Comparison of ENCODE assay signal across 1 cellular context in the genomic region with DNA sequence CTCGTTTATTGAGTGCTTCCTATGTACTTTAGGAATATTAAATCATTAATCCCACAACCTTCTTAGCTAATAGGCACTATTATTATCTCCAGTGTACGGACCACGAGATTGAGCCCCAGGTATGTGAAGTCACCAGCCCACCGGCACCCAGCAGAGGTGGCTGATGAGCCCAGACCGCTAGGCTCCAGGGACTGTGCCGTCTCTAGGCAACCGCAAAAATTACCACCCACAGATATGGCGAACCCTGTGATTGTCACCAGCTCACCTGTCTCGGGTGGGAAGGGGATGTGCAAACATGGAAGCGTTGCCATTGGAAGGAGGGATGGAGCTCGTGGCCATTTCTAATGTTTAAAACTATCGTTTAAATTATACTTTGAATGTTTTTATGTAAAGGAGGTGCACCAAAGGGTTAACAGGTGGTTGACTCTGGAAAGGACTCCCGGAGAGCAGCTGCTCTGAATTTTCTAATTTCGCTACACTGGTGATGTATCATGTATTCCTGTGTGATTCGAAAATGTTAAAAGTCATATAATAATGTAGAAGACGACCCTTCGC.
TF ChIP-seq lines count a peak whose summit lies in the region.

No MANE protein-coding gene starts in this region.

TF ChIP-seq in HepG2, 621 proteins besides CTCF, POLR2A, EP300 and RAD21:
- TF ChIP-seq SMYD3 (CRISPR knock-in tag; IDR thresholded peaks at IDR 0.05) (no peak), ELF1 (CRISPR knock-in tag; IDR thresholded peaks at IDR 0.05) (no peak), ZNF790 (CRISPR knock-in tag; IDR thresholded peaks at IDR 0.05; ENCODE audit: borderline replicate concordance) (no peak), ZNF569 (CRISPR knock-in tag; IDR thresholded peaks at IDR 0.05; ENCODE audit: borderline replicate concordance) (no peak), NR2C2 (CRISPR knock-in tag; IDR thresholded peaks at IDR 0.05; ENCODE audit: borderline replicate concordance) (no peak), NFIB (CRISPR knock-in tag; IDR thresholded peaks at IDR 0.05; ENCODE audit: borderline replicate concordance) (no peak), ZSCAN20 (CRISPR knock-in tag; IDR thresholded peaks at IDR 0.05; ENCODE audit: borderline replicate concordance) (no peak), CREB1 (IDR thresholded peaks at IDR 0.05) (no peak), CREB1 (CRISPR knock-in tag; IDR thresholded peaks at IDR 0.05) (no peak), ZNF792 (CRISPR knock-in tag; IDR thresholded peaks at IDR 0.05) (no peak), HNRNPK (IDR thresholded peaks at IDR 0.05; ENCODE audit: low read depth, low read length, poor library complexity, severe bottlenecking) (no peak), ZNF513 (CRISPR knock-in tag; conservative IDR thresholded peaks at IDR 0.05) (no peak), TP53 (CRISPR knock-in tag; conservative IDR thresholded peaks at IDR 0.05) (no peak), PCBP1 (IDR thresholded peaks at IDR 0.05; ENCODE audit: borderline replicate concordance, low read depth, low read length) (no peak), HNF4A (CRISPR knock-in tag; IDR thresholded peaks at IDR 0.05) (no peak), ZNF614 (CRISPR knock-in tag; IDR thresholded peaks at IDR 0.05; ENCODE audit: borderline replicate concordance) (no peak)
- TF ChIP-seq, protein P1, sequence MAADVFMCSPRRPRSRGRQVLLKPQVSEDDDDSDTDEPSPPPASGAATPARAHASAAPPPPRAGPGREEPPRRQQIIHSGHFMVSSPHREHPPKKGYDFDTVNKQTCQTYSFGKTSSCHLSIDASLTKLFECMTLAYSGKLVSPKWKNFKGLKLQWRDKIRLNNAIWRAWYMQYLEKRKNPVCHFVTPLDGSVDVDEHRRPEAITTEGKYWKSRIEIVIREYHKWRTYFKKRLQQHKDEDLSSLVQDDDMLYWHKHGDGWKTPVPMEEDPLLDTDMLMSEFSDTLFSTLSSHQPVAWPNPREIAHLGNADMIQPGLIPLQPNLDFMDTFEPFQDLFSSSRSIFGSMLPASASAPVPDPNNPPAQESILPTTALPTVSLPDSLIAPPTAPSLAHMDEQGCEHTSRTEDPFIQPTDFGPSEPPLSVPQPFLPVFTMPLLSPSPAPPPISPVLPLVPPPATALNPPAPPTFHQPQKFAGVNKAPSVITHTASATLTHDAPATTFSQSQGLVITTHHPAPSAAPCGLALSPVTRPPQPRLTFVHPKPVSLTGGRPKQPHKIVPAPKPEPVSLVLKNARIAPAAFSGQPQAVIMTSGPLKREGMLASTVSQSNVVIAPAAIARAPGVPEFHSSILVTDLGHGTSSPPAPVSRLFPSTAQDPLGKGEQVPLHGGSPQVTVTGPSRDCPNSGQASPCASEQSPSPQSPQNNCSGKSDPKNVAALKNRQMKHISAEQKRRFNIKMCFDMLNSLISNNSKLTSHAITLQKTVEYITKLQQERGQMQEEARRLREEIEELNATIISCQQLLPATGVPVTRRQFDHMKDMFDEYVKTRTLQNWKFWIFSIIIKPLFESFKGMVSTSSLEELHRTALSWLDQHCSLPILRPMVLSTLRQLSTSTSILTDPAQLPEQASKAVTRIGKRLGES (CRISPR knock-in tag; IDR thresholded peaks at IDR 0.05; ENCODE audit: borderline replicate concordance): no peak
- TF ChIP-seq, protein P2, sequence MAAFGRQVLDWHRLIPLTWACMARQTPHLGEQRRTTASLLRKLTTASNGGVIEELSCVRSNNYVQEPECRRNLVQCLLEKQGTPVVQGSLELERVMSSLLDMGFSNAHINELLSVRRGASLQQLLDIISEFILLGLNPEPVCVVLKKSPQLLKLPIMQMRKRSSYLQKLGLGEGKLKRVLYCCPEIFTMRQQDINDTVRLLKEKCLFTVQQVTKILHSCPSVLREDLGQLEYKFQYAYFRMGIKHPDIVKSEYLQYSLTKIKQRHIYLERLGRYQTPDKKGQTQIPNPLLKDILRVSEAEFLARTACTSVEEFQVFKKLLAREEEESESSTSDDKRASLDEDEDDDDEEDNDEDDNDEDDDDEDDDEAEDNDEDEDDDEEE (CRISPR knock-in tag; IDR thresholded peaks at IDR 0.05): no peak
TF ChIP-seq in HepG2: peak in this region for 0.
